24 cellular contexts compared by ENCODE assay signal in genomic region chr9:136920832-136921231, GRCh38. TPM values are rescaled to one million over a fixed set of nuclear protein-coding genes. Genes with fewer than 3 reads are reported as not detected.
"Had no signal": no experiment of that assay in that cellular context is flagged by ENCODE, and none has a peak within 500 bp of the region (broad histone marks: within the 10 kb centered on the region; RNA-seq: fewer than 3 reads in every experiment).

No MANE protein-coding gene starts in this region.

- H3K27me3 Mint-ChIP-seq: type B pancreatic cell had no signal

- H3K27ac Mint-ChIP-seq: natural killer cell, type B pancreatic cell had no signal

- ATAC-seq: gastroesophageal sphincter, left colon, natural killer cell, pancreas, right lobe of liver had no signal

- H3K9me3 Mint-ChIP-seq: natural killer cell, neural crest cell, type B pancreatic cell had no signal

- H3K27ac ChIP-seq: colonic mucosa, esophagus squamous epithelium, gastroesophageal sphincter, hepatocyte, pancreas, prostate gland, right lobe of liver, spleen had no signal

- H3K79me2 ChIP-seq: hepatocyte had no signal

- H2AFZ ChIP-seq: hepatocyte had no signal

- H3K4me1 Mint-ChIP-seq: neural crest cell had no signal

- H3K27me3 ChIP-seq: colonic mucosa, esophagus squamous epithelium, gastroesophageal sphincter, hepatocyte, pancreas, right lobe of liver, spleen had no signal

- H3K4me2 ChIP-seq: hepatocyte had no signal

- H3K4me1 ChIP-seq: colonic mucosa, pancreas, prostate gland, right lobe of liver had no signal

- H3K9me3 ChIP-seq: colonic mucosa, esophagus squamous epithelium, gastroesophageal sphincter, pancreas, prostate gland, right lobe of liver, spleen had no signal

- H3K4me3 Mint-ChIP-seq: natural killer cell, neural crest cell, type B pancreatic cell had no signal

- DNase-seq: colonic mucosa; dermis blood vessel endothelial cell; esophagus squamous epithelium; foreskin fibroblast; glutamatergic neuron; kidney; left colon; natural killer cell; right lobe of liver; spleen; stimulated activated CD4-positive, alpha-beta T cell treated with anti-CD3 and anti-CD28 coated beads, Interleukin-15, amount 100 ng/mL, for 24 hours; stimulated activated CD4-positive, alpha-beta T cell treated with anti-CD3 and anti-CD28 coated beads, Interleukin-1b, Interleukin-23, amount 100 ng/mL, for 48 hours; stimulated activated CD4-positive, alpha-beta T cell treated with anti-CD3 and anti-CD28 coated beads, Interleukin-4, amount 100 ng/mL, for 4 hours; stimulated activated naive CD4-positive, alpha-beta T cell treated with Interleukin-2 at 50 U/mL for 16 hours had no signal

RNA-seq across cellular contexts. Expression of gene C8G, which starts 24.2 kb away (rescaled TPM):
- total RNA-seq: cerebellum, dermis blood vessel endothelial cell, epithelial cell of proximal tubule, gastroesophageal sphincter, lower leg skin, prostate gland, skeletal muscle tissue had no signal

RNA-seq across cellular contexts. Expression of gene LCN12, which starts 31.2 kb away (rescaled TPM):
- total RNA-seq: dermis blood vessel endothelial cell, esophagus squamous epithelium, gastroesophageal sphincter, lower leg skin, skeletal muscle tissue had no signal
